ENCODE assay signal across 24 cellular contexts in the genomic region with DNA sequence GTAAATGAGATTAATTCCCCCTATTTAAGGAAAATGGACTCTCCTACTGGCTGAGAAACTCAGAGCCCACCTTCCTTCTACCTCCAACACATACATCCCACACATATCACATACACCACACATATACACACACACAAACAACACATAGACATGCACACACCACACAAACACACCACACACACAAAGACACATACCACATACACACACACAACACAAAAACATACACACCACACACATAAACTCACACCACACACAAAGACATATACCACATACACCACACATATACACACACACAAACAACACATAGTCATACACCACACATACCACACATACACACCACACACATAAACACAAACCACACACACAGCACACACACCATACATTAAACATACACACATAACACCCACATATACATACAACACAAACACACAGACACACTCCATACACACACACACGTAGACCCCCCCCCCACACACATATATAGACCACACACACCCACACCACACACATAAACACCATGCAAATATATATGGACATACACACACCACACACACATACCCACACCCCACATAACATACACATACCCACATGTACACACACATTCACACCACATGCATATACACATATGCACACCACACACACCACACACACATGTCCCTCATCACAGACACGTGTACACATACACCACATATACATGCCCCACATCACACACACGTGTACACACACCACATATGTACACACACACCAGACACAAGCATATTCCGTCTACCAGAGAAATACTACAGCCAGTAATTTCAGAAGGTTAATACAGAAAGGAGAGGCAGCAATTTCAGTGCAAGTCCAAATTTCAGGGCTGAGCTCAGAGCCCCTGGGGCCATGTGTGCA.
"Had no signal": no experiment of that assay in that cellular context is flagged by ENCODE, and none has a peak within 500 bp of the region (broad histone marks: within the 10 kb centered on the region; RNA-seq: fewer than 3 reads in every experiment).

No MANE protein-coding gene starts in this region.

- H3K36me3 ChIP-seq: adrenal gland, breast epithelium, MG63 had no signal

- DNase-seq: activated CD4-positive, alpha-beta T cell treated with anti-CD3 and anti-CD28 coated beads for 48 hours; activated CD4-positive, alpha-beta T cell treated with anti-CD3 and anti-CD28 coated beads, Interleukin-2, amount 50 U/mL, for 4 hours; activated CD4-positive, CD25-positive, alpha-beta regulatory T cell treated with anti-CD3 and anti-CD28 coated beads, Interleukin-2, amount 50 U/mL, for 72 hours; activated CD8-positive, alpha-beta memory T cell treated with anti-CD3 and anti-CD28 coated beads, Interleukin-2, amount 50 U/mL, for 48 hours; activated CD8-positive, alpha-beta T cell treated with anti-CD3 and anti-CD28 coated beads, Interleukin-2, amount 10 ng/mL, durations not matched to agents 7 days and 5 days; activated naive CD4-positive, alpha-beta T cell treated with anti-CD3 and anti-CD28 coated beads, Interleukin-2, amount 50 U/mL, for 16 hours; activated naive CD8-positive, alpha-beta T cell treated with anti-CD3 and anti-CD28 coated beads, Interleukin-2, amount 10 ng/mL, durations not matched to agents 7 days and 5 days; activated T-cell treated with anti-CD3 and anti-CD28 coated beads, Interleukin-2, amount 50 U/mL, for 1 hour; anterior cingulate cortex; MG63; NCI-H1105 treated with DMSO at 0.1 percent for 48 hours; NCI-H1436 treated with DMSO at 0.1 percent for 48 hours; NCI-H187; NCI-H2081; NCI-H510A treated with DMSO at 0.1 percent for 48 hours; NCI-H69; NK-92 treated with Interleukin-12 subunit alpha and Interleukin-12 subunit beta, amount 100 ng/mL, for 24 hours; OCI-M1; RPMI8226; SHP77; T-helper 9 cell had no signal

- H3K27me3 ChIP-seq: adrenal gland, breast epithelium, MG63 had no signal

- H3K4me1 ChIP-seq: adrenal gland, breast epithelium had no signal

- H3K27ac ChIP-seq: adrenal gland, breast epithelium had no signal

- H3K4me3 ChIP-seq: adrenal gland, breast epithelium, MG63 had no signal

- H3K9me3 ChIP-seq: adrenal gland, breast epithelium, MG63 had no signal

- ATAC-seq: activated CD8-positive, alpha-beta T cell treated with anti-CD3 and anti-CD28 coated beads, Interleukin-2, amount 10 ng/mL, durations not matched to agents 7 days and 5 days; Panc1 had no signal
